8 cellular contexts compared by ENCODE assay signal in the genomic region with DNA sequence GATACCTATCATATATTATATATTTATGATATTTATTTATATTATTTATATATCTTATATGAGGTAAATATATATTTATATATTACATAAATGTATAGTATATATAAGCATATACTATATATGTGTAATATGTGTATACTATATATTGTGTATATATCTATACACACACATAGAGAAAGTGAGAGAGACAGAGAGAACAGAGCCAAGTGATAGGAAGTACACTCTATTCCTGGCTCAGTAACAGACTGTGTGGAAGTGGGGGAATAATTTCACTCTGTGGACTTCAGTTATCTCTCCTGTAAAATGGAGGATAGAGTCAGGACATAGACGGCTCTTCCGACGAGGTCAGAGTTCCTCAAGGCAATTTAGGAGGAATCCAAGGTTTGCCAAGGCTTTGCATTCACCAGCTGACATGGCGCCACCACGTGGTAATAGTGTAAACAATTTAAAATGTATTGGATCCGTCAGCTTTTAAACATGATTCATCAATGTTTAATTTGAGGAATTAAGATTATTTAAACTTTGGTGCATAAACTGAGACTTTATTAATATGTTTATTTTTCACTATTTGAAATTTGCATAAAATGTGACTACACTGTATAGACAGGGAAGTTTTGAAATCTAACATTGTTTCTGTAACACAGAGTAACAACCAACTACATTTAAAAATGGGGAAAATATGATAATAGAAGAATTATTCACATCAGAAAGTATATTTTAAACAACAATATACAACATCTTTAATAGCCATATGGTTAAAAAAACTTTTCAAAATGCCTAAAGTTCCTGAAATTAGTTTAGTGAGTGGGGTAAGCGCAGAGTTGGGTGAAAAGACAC.
A peak's percentile ranks its signal among the peaks of the same experiment; 100 is the strongest.
DNase-seq lines count a peak whose midpoint lies in the region; ATAC-seq and TF ChIP-seq lines count a peak whose summit lies in the region.

No MANE protein-coding gene starts in this region.

- no peaks in the 10 kb centered on the region for H3K27me3 ChIP-seq in ovary

- ATAC-seq in HG02642 (IDR thresholded peaks at IDR 0.05; ENCODE audit: poor library complexity, unreplicated experiment): peak; percentile 83

- H3K36me3 ChIP-seq in ovary: no peaks in the 10 kb centered on the region

- no peaks in the 10 kb centered on the region for H3K4me1 ChIP-seq in ovary (ENCODE audit: insufficient read depth)

- 15 to 17% (median 16%) methylated on average over 7 of the region's 7 CpGs for WGBS in ovary, 3 donors

- no peak for TF ChIP-seq POLR2A in ovary (IDR thresholded peaks at IDR 0.05)

- intact Hi-C loops in ovary (cut with DNase I): no loop called here

- no peak overlapping the region for H3K4me3 ChIP-seq in fibroblast of pulmonary artery (replicated peaks; ENCODE audit: low read depth, low read length)
- H3K4me3 ChIP-seq in ovary: no peak overlapping the region

- H3K27ac ChIP-seq in 22Rv1: no peak overlapping the region
- no peak overlapping the region for H3K27ac ChIP-seq in ovary

- peak; percentile 83 for TF ChIP-seq CTCF in 22Rv1 (IDR thresholded peaks at IDR 0.05)
- peak; percentile 52 for TF ChIP-seq CTCF in fibroblast of pulmonary artery (IDR thresholded peaks at IDR 0.05; ENCODE audit: low read length, missing control alignments)
- peak in 2 of 3 donors; percentile 9 to 15 for TF ChIP-seq CTCF in ovary (IDR thresholded peaks at IDR 0.05)

- peak; percentile 33 for DNase-seq in GM03348 (ENCODE audit: low spot score)
- peak; percentile 4 for DNase-seq in NCI-H345 treated with DMSO at 0.1 percent for 48 hours (lab: John Stamatoyannopoulos, UW; ENCODE audit: unreplicated experiment)
- DNase-seq in activated CD4-positive, alpha-beta T cell treated with anti-CD3 and anti-CD28 coated beads, Interleukin-2, amount 50 U/mL, for 48 hours: peak; percentile 31 to 49
- DNase-seq in fibroblast of pulmonary artery (ENCODE audit: low read depth): peak; percentile 77
- DNase-seq in ovary: peak in 1 of 5 donors; percentile 34
- no peak for DNase-seq in GM19238 (ENCODE audit: insufficient read length, low spot score)

- TF ChIP-seq EP300 in ovary (IDR thresholded peaks at IDR 0.05): no peak

- H3K9me3 ChIP-seq in ovary: no peaks in the 10 kb centered on the region

Comparison
In these comparisons a context has a peak if more than half of its experiments do, and no peak if none do; other contexts are left out.
1. CTCF ChIP-seq: peak in every context shown above with its lines; median percentile 83 in 22Rv1; 52 in fibroblast of pulmonary artery; 12 in ovary.